ENCODE assay signal across 18 cellular contexts in genomic region chr19:41929536-41930071, GRCh38. TPM values are rescaled to one million over a fixed set of nuclear protein-coding genes. Genes with fewer than 3 reads are reported as not detected.
DNase-seq lines count a peak whose midpoint lies in the region; ATAC-seq, FAIRE-seq and TF ChIP-seq lines count a peak whose summit lies in the region.
"Had no signal": no experiment of that assay in that cellular context is flagged by ENCODE, and none has a peak within 500 bp of the region (broad histone marks: within the 10 kb centered on the region; RNA-seq: fewer than 3 reads in every experiment).

No MANE protein-coding gene starts in this region.

- H3K9me3 ChIP-seq in Karpas-422 (ENCODE audit: low read length) (no peaks in the 10 kb centered on the region), K562 (replicated peaks; ENCODE audit: control insufficient read depth, insufficient read depth, low read depth, low read length) (no peaks in the 10 kb centered on the region), neural progenitor cell (ENCODE audit: low read depth) (no peaks in the 10 kb centered on the region)
- H3K9me3 ChIP-seq: suprapubic skin had no signal

- H3K9ac ChIP-seq in Karpas-422 (ENCODE audit: low read length) (peak overlapping the region; percentile 91), K562 (ENCODE audit: insufficient read depth in 1 of 2, low read depth in 2 of 2, low read length in 2 of 2) (peak overlapping the region; percentile 89 to 93), neural progenitor cell (no peak overlapping the region)

- no peak for TF ChIP-seq POLR2A in K562 (conservative IDR thresholded peaks at IDR 0.05)

- in situ Hi-C loops in K562 (cut with MboI), result no loop called here

- H3K36me3 ChIP-seq in Karpas-422 (ENCODE audit: insufficient read depth, low read length) (no peaks in the 10 kb centered on the region), K562 (ENCODE audit: control insufficient read depth, insufficient read depth, low read length) (no peaks in the 10 kb centered on the region), neural progenitor cell (no peaks in the 10 kb centered on the region)
- H3K36me3 ChIP-seq: suprapubic skin had no signal

- no TSS peak for BruUV-seq in K562 (replicated peaks; lab: Mats Ljungman, UMichigan)

- FAIRE-seq in K562 (lab: Jason Lieb, UNC), result no peak
- FAIRE-seq: RCC 7860 had no signal

- 68% methylated on average over 11 of the region's 14 CpGs for WGBS in K562 (ENCODE audit: insufficient coverage, low coverage, missing lambda C conversion rate)

- H3K4me3 ChIP-seq in Karpas-422 (ENCODE audit: low read length) (peak overlapping the region; percentile 89), K562 (peak overlapping the region; percentile 59), neural progenitor cell (no peak overlapping the region)

- H3K27me3 ChIP-seq in Karpas-422 (ENCODE audit: low read length) (no peaks in the 10 kb centered on the region), K562 (ENCODE audit: control insufficient read depth in 2 of 2, insufficient read depth in 2 of 2, low read length in 2 of 2) (no peaks in the 10 kb centered on the region; a peak in 1 of 5 replicates), neural progenitor cell (peaks cover 100% of the 10 kb centered on the region)

- peak overlapping the region; percentile 72 for H3K27ac ChIP-seq in Karpas-422 (ENCODE audit: low read length)
- peak overlapping the region; percentile 92 for H3K27ac ChIP-seq in K562 (ENCODE audit: extremely low read depth, low read depth, low read length)
- H3K27ac ChIP-seq in neural progenitor cell, result no peak overlapping the region
- H3K27ac ChIP-seq: suprapubic skin had no signal

- intact Hi-C loops in activated CD8-positive, alpha-beta T cell treated with anti-CD3 and anti-CD28 coated beads for 36 hours (cut with micrococcal nuclease), result no loop called here
- intact Hi-C loops in K562 (cut with micrococcal nuclease), result no loop called here

- H3K9me2 ChIP-seq in Karpas-422 (replicated peaks; ENCODE audit: insufficient read depth, low read length), result no peaks in the 10 kb centered on the region

- POLR2A ChIA-PET in activated CD8-positive, alpha-beta T cell treated with anti-CD3 and anti-CD28 coated beads for 36 hours (lab: Charles Lee), result interaction anchor here (0.8 to 1.7 kb wide), 9 partner anchors 12 to 64 kb away, joined by 3 to 7 read pairs (median 4); no protein-coding TSS in a partner anchor
- POLR2A ChIA-PET in activated CD8-positive, alpha-beta T cell treated with anti-CD3 and anti-CD28 coated beads, Interleukin-2, amount 10 ng/mL, durations not matched to agents 7 days and 5 days (lab: Charles Lee), result interaction anchor here (0.7 to 1.4 kb wide), 4 partner anchors 11 to 69 kb away, joined by 3 read pairs; partner anchors contain the start of gene RPS19
- POLR2A ChIA-PET in K562 (lab: Yijun Ruan, JAX), result interaction anchor here (1.9 kb wide), 1 partner anchor 15 kb away, joined by 6 read pairs; no protein-coding TSS in a partner anchor

- peak overlapping the region; percentile 75 for H3K4me3 Mint-ChIP-seq in activated CD8-positive, alpha-beta T cell treated with anti-CD3 and anti-CD28 coated beads for 36 hours
- H3K4me3 Mint-ChIP-seq in activated CD8-positive, alpha-beta T cell treated with anti-CD3 and anti-CD28 coated beads, Interleukin-2, amount 10 ng/mL, durations not matched to agents 7 days and 5 days, result no peak overlapping the region
- H3K4me3 Mint-ChIP-seq in neural progenitor cell, result peak overlapping the region; percentile 77

- no peaks in the 10 kb centered on the region for H4K20me1 ChIP-seq in Karpas-422 (ENCODE audit: insufficient read depth, low read depth, low read length)
- no peaks in the 10 kb centered on the region for H4K20me1 ChIP-seq in K562 (replicated peaks; ENCODE audit: control insufficient read depth, insufficient read depth, low read length)
- peaks cover 43% of the 10 kb centered on the region for H4K20me1 ChIP-seq in neural progenitor cell (ENCODE audit: low read depth)

- H3K4me2 ChIP-seq in Karpas-422 (ENCODE audit: low read depth, low read length, poor library complexity, severe bottlenecking), result peak overlapping the region; percentile 94
- peak overlapping the region; percentile 98 for H3K4me2 ChIP-seq in K562 (ENCODE audit: insufficient read depth, low read length)
- H3K4me2 ChIP-seq in neural progenitor cell, result no peak overlapping the region

- no peak for TF ChIP-seq CTCF in activated CD8-positive, alpha-beta T cell treated with anti-CD3 and anti-CD28 coated beads for 36 hours (IDR thresholded peaks at IDR 0.05)
- TF ChIP-seq CTCF in K562 (IDR thresholded peaks at IDR 0.05 in 2 of 3, conservative IDR thresholded peaks at IDR 0.05 in 1 of 3; ENCODE audit: insufficient read depth in 2 of 3, low read depth in 1 of 3, low read length in 3 of 3) (no peak), neural progenitor cell (IDR thresholded peaks at IDR 0.05) (no peak)

- TF ChIP-seq EP300 in K562 (IDR thresholded peaks at IDR 0.05; ENCODE audit: low read length), result no peak

- H3F3A ChIP-seq in neural progenitor cell (ENCODE audit: low read depth), result peaks cover 26% of the 10 kb centered on the region

- no peaks in the 10 kb centered on the region for H3K36me3 Mint-ChIP-seq in activated CD8-positive, alpha-beta T cell treated with anti-CD3 and anti-CD28 coated beads for 36 hours (ENCODE audit: low read depth)
- no peaks in the 10 kb centered on the region for H3K36me3 Mint-ChIP-seq in activated CD8-positive, alpha-beta T cell treated with anti-CD3 and anti-CD28 coated beads, Interleukin-2, amount 10 ng/mL, durations not matched to agents 7 days and 5 days (ENCODE audit: low read depth)
- H3K36me3 Mint-ChIP-seq in neural progenitor cell, result no peaks in the 10 kb centered on the region

- no peak for DNase-seq in activated CD8-positive, alpha-beta T cell treated with anti-CD3 and anti-CD28 coated beads for 36 hours
- no peak for DNase-seq in activated CD8-positive, alpha-beta T cell treated with anti-CD3 and anti-CD28 coated beads, Interleukin-2, amount 10 ng/mL, durations not matched to agents 7 days and 5 days
- peak; percentile 60 for DNase-seq in Karpas-422
- DNase-seq in K562 (ENCODE audit: extremely low read depth in 1 of 4, low spot score in 3 of 4), result no peak
- no peak for DNase-seq in neural progenitor cell (ENCODE audit: low spot score)
- no peak for DNase-seq in NCI-H146 (lab: John Stamatoyannopoulos, UW)
- no peak for DNase-seq in NCI-H187 (lab: John Stamatoyannopoulos, UW)
- no peak for DNase-seq in DMS53 (lab: John Stamatoyannopoulos, UW)
- DNase-seq: ACHN; activated CD4-positive, CD25-positive, alpha-beta regulatory T cell treated with anti-CD3 and anti-CD28 coated beads, Interleukin-2, amount 50 U/mL, for 72 hours; foreskin fibroblast; NCI-H1930; NCI-H524 had no signal

- no peak for ATAC-seq in activated CD8-positive, alpha-beta T cell treated with anti-CD3 and anti-CD28 coated beads for 36 hours
- ATAC-seq in activated CD8-positive, alpha-beta T cell treated with anti-CD3 and anti-CD28 coated beads, Interleukin-2, amount 10 ng/mL, durations not matched to agents 7 days and 5 days, result no peak
- no peak for ATAC-seq in K562

- H3K9me3 Mint-ChIP-seq in activated CD8-positive, alpha-beta T cell treated with anti-CD3 and anti-CD28 coated beads for 36 hours, result no peaks in the 10 kb centered on the region
- no peaks in the 10 kb centered on the region for H3K9me3 Mint-ChIP-seq in activated CD8-positive, alpha-beta T cell treated with anti-CD3 and anti-CD28 coated beads, Interleukin-2, amount 10 ng/mL, durations not matched to agents 7 days and 5 days (ENCODE audit: insufficient read depth)
- no peaks in the 10 kb centered on the region for H3K9me3 Mint-ChIP-seq in neural progenitor cell

- no peak for TF ChIP-seq RAD21 in K562 (CRISPR knock-in tag; conservative IDR thresholded peaks at IDR 0.05 in 1 of 2, IDR thresholded peaks at IDR 0.05 in 1 of 2)

- no peak overlapping the region for H3K27ac Mint-ChIP-seq in activated CD8-positive, alpha-beta T cell treated with anti-CD3 and anti-CD28 coated beads for 36 hours
- no peak overlapping the region for H3K27ac Mint-ChIP-seq in activated CD8-positive, alpha-beta T cell treated with anti-CD3 and anti-CD28 coated beads, Interleukin-2, amount 10 ng/mL, durations not matched to agents 7 days and 5 days
- H3K27ac Mint-ChIP-seq in neural progenitor cell, result no peak overlapping the region

- H3K27me3 Mint-ChIP-seq in activated CD8-positive, alpha-beta T cell treated with anti-CD3 and anti-CD28 coated beads for 36 hours, result peaks cover 9% of the 10 kb centered on the region
- H3K27me3 Mint-ChIP-seq in activated CD8-positive, alpha-beta T cell treated with anti-CD3 and anti-CD28 coated beads, Interleukin-2, amount 10 ng/mL, durations not matched to agents 7 days and 5 days (ENCODE audit: low read depth), result peaks cover 34% of the 10 kb centered on the region
- peaks cover 53% of the 10 kb centered on the region for H3K27me3 Mint-ChIP-seq in neural progenitor cell (ENCODE audit: insufficient read depth, low read depth)

- H2AFZ ChIP-seq in Karpas-422 (ENCODE audit: low read length) (no peak overlapping the region), K562 (ENCODE audit: low read depth, low read length) (peak overlapping the region; percentile 92; the same call in 1 of the 2 replicates), neural progenitor cell (replicated peaks) (no peak overlapping the region)

- peaks cover 60% of the 10 kb centered on the region for H3K4me1 ChIP-seq in Karpas-422 (ENCODE audit: low read length)
- peaks cover 30 to 65% of the 10 kb centered on the region in 2 experiments for H3K4me1 ChIP-seq in K562 (replicated peaks in 1 of 2; ENCODE audit: control insufficient read depth in 2 of 2, insufficient read depth in 2 of 2, low read length in 2 of 2)
- H3K4me1 ChIP-seq in neural progenitor cell, result peaks cover 5% of the 10 kb centered on the region

- CTCF ChIA-PET in activated CD8-positive, alpha-beta T cell treated with anti-CD3 and anti-CD28 coated beads for 36 hours (lab: Charles Lee), result interaction anchor here (2.4 to 2.8 kb wide), 3 partner anchors 15 to 56 kb away, joined by 8 to 20 read pairs (median 11); no protein-coding TSS in a partner anchor
- CTCF ChIA-PET in activated CD8-positive, alpha-beta T cell treated with anti-CD3 and anti-CD28 coated beads, Interleukin-2, amount 10 ng/mL, durations not matched to agents 7 days and 5 days (lab: Charles Lee), result interaction anchor here (1.0 to 1.9 kb wide), 3 partner anchors 16 to 70 kb away, joined by 4 to 6 read pairs (median 6); partner anchors contain the start of gene RPS19
- CTCF ChIA-PET in K562 (lab: Yijun Ruan, JAX; ENCODE audit: low intra/inter-chr PET ratio), result no interaction called here

- no peaks in the 10 kb centered on the region for H3K9me1 ChIP-seq in K562 (ENCODE audit: control insufficient read depth, insufficient read depth, low read length)

- H3K79me2 ChIP-seq in Karpas-422 (ENCODE audit: low read length) (no peaks in the 10 kb centered on the region), K562 (ENCODE audit: control insufficient read depth, insufficient read depth, low read length) (peaks cover 8% of the 10 kb centered on the region; the same call in 2 of the 3 replicates), neural progenitor cell (ENCODE audit: low read depth) (no peaks in the 10 kb centered on the region)

- H3K4me1 Mint-ChIP-seq in activated CD8-positive, alpha-beta T cell treated with anti-CD3 and anti-CD28 coated beads for 36 hours (ENCODE audit: low read depth), result peaks cover 32% of the 10 kb centered on the region
- H3K4me1 Mint-ChIP-seq in activated CD8-positive, alpha-beta T cell treated with anti-CD3 and anti-CD28 coated beads, Interleukin-2, amount 10 ng/mL, durations not matched to agents 7 days and 5 days (ENCODE audit: low read depth), result peaks cover 26% of the 10 kb centered on the region
- H3K4me1 Mint-ChIP-seq in neural progenitor cell, result peaks cover 7% of the 10 kb centered on the region

RNA-seq across cellular contexts. Expression of gene ERFL, which starts 1.4 kb away (rescaled TPM):
- 1 to 10 TPM; 1.5 to 1.6 TPM for total RNA-seq in activated CD8-positive, alpha-beta T cell treated with anti-CD3 and anti-CD28 coated beads for 36 hours
- 1 to 10 TPM in 1 of 2 experiments, under 1 TPM in 1; 0.84 to 1.1 TPM for total RNA-seq in activated CD8-positive, alpha-beta T cell treated with anti-CD3 and anti-CD28 coated beads, Interleukin-2, amount 10 ng/mL, durations not matched to agents 7 days and 5 days
- total RNA-seq in Karpas-422 (2014; rRNA removed; shearing (Covaris generic); ENCODE audit: low replicate concordance), result 3.8 and 5.5 TPM in 2 replicates
- total RNA-seq in K562 (2011; cell fraction: chromatin; rRNA removed; ENCODE audit: low replicate concordance), result 0.63 and 1.7 TPM in 2 replicates
- 0.79 and 1.3 TPM in 2 replicates for total RNA-seq in K562 (2011; cell fraction: nucleolus; rRNA removed)
- total RNA-seq in K562 (2011; cell fraction: nucleoplasm; rRNA removed), result 0.73 and 1.1 TPM in 2 replicates
- total RNA-seq in K562 (2014; rRNA removed), result 0.16 and 0.32 TPM in 2 replicates
- 0.10 TPM in 1 of 2 replicates, not detected in the other for total RNA-seq in K562 (2014; rRNA removed; fragmentation: Illumina TruSeq; extraction: Trizol)
- total RNA-seq in K562 (2015; rRNA removed; fragmentation: Illumina TruSeq; extraction: Trizol), result 0.11 TPM in 1 of 2 replicates, not detected in the other
- 0.67 and 0.75 TPM in 2 replicates for total RNA-seq in K562 (2021)
- 0.07 and 0.32 TPM in 2 replicates for polyA plus RNA-seq in K562 (2011; rRNA removed)
- 0.22 and 0.25 TPM in 2 replicates for polyA plus RNA-seq in K562 (2011; cell fraction: cytosol; rRNA removed)
- 2.9 and 3.3 TPM in 2 replicates for polyA plus RNA-seq in K562 (2011; cell fraction: nucleus; rRNA removed)
- 0.76 and 0.94 TPM in 2 replicates for polyA plus RNA-seq in K562 (2012)
- polyA plus RNA-seq in K562 (2014; fragmentation: Illumina TruSeq; extraction: Trizol), result 0.31 and 0.50 TPM in 2 replicates
- not detected for polyA plus RNA-seq in K562 (2014; fragmentation: Nextera tagmentation; extraction: Ambion mirVana)
- polyA plus RNA-seq in K562 (2014; rRNA removed), result 0.31 and 0.33 TPM in 2 replicates
- not detected in 2 replicates for polyA minus RNA-seq in K562 (2011; rRNA and poly(A)+ RNA removed)
- not detected in 2 replicates for polyA minus RNA-seq in K562 (2011; cell fraction: cytosol; rRNA and poly(A)+ RNA removed)
- 0.40 and 0.67 TPM in 2 replicates for polyA minus RNA-seq in K562 (2011; cell fraction: nucleus; rRNA and poly(A)+ RNA removed)
- total RNA-seq in neural progenitor cell (ENCODE audit: low replicate concordance), result 0.22 and 0.65 TPM in 2 replicates
- total RNA-seq: liver, myocyte, renal cortical epithelial cell had no signal
- polyA plus RNA-seq: liver had no signal

RNA-seq across cellular contexts. Expression of gene RABAC1, which starts 29.5 kb away (rescaled TPM):
- 10 to 100 TPM; 49.6 to 52.4 TPM for total RNA-seq in activated CD8-positive, alpha-beta T cell treated with anti-CD3 and anti-CD28 coated beads for 36 hours
- 10 to 100 TPM; 63.0 to 63.4 TPM for total RNA-seq in activated CD8-positive, alpha-beta T cell treated with anti-CD3 and anti-CD28 coated beads, Interleukin-2, amount 10 ng/mL, durations not matched to agents 7 days and 5 days
- total RNA-seq in Karpas-422 (2014; rRNA removed; shearing (Covaris generic); ENCODE audit: low replicate concordance), result 270 and 367 TPM in 2 replicates
- 19.9 and 51.2 TPM in 2 replicates for total RNA-seq in K562 (2011; cell fraction: chromatin; rRNA removed; ENCODE audit: low replicate concordance)
- total RNA-seq in K562 (2011; cell fraction: nucleolus; rRNA removed), result 69.7 and 71.9 TPM in 2 replicates
- total RNA-seq in K562 (2011; cell fraction: nucleoplasm; rRNA removed), result 51.7 and 54.7 TPM in 2 replicates
- 24.5 and 32.7 TPM in 2 replicates for total RNA-seq in K562 (2014; rRNA removed)
- 2.5 and 4.6 TPM in 2 replicates for total RNA-seq in K562 (2014; rRNA removed; fragmentation: Illumina TruSeq; extraction: Trizol)
- 7.1 and 7.2 TPM in 2 replicates for total RNA-seq in K562 (2015; rRNA removed; fragmentation: Illumina TruSeq; extraction: Trizol)
- total RNA-seq in K562 (2021), result 23.2 and 24.0 TPM in 2 replicates
- 17.7 and 36.3 TPM in 2 replicates for polyA plus RNA-seq in K562 (2011; rRNA removed)
- polyA plus RNA-seq in K562 (2011; cell fraction: cytosol; rRNA removed), result 84.6 and 116 TPM in 2 replicates
- 38.9 and 57.8 TPM in 2 replicates for polyA plus RNA-seq in K562 (2011; cell fraction: nucleus; rRNA removed)
- polyA plus RNA-seq in K562 (2012), result 22.9 and 60.5 TPM in 2 replicates
- 2.4 and 7.8 TPM in 2 replicates for polyA plus RNA-seq in K562 (2014; fragmentation: Illumina TruSeq; extraction: Trizol)
- polyA plus RNA-seq in K562 (2014; fragmentation: Nextera tagmentation; extraction: Ambion mirVana), result 1 to 10 TPM; 5.2 to 9.3 TPM
- 28.1 and 44.0 TPM in 2 replicates for polyA plus RNA-seq in K562 (2014; rRNA removed)
- polyA minus RNA-seq in K562 (2011; rRNA and poly(A)+ RNA removed), result 8.2 and 10.6 TPM in 2 replicates
- 7.3 and 10.4 TPM in 2 replicates for polyA minus RNA-seq in K562 (2011; cell fraction: cytosol; rRNA and poly(A)+ RNA removed)
- 12.3 and 23.0 TPM in 2 replicates for polyA minus RNA-seq in K562 (2011; cell fraction: nucleus; rRNA and poly(A)+ RNA removed)
- total RNA-seq in neural progenitor cell (ENCODE audit: low replicate concordance), result 33.1 and 108 TPM in 2 replicates

RNA-seq across cellular contexts. Expression of gene ARHGEF1, which starts 46.6 kb away (rescaled TPM):
- total RNA-seq in activated CD8-positive, alpha-beta T cell treated with anti-CD3 and anti-CD28 coated beads for 36 hours, result 100 to 1,000 TPM; 307 to 308 TPM
- 100 to 1,000 TPM; 515 to 537 TPM for total RNA-seq in activated CD8-positive, alpha-beta T cell treated with anti-CD3 and anti-CD28 coated beads, Interleukin-2, amount 10 ng/mL, durations not matched to agents 7 days and 5 days
- 136 and 137 TPM in 2 replicates for total RNA-seq in Karpas-422 (2014; rRNA removed; shearing (Covaris generic); ENCODE audit: low replicate concordance)
- total RNA-seq in K562 (2011; cell fraction: chromatin; rRNA removed; ENCODE audit: low replicate concordance), result 190 and 355 TPM in 2 replicates
- total RNA-seq in K562 (2011; cell fraction: nucleolus; rRNA removed), result 134 and 150 TPM in 2 replicates
- total RNA-seq in K562 (2011; cell fraction: nucleoplasm; rRNA removed), result 174 and 273 TPM in 2 replicates
- total RNA-seq in K562 (2014; rRNA removed), result 56.7 and 79.1 TPM in 2 replicates
- 8.3 and 11.2 TPM in 2 replicates for total RNA-seq in K562 (2014; rRNA removed; fragmentation: Illumina TruSeq; extraction: Trizol)
- 27.1 and 27.5 TPM in 2 replicates for total RNA-seq in K562 (2015; rRNA removed; fragmentation: Illumina TruSeq; extraction: Trizol)
- 126 and 149 TPM in 2 replicates for total RNA-seq in K562 (2021)
- polyA plus RNA-seq in K562 (2011; rRNA removed), result 29.8 and 50.5 TPM in 2 replicates
- polyA plus RNA-seq in K562 (2011; cell fraction: cytosol; rRNA removed), result 56.0 and 95.1 TPM in 2 replicates
- polyA plus RNA-seq in K562 (2011; cell fraction: nucleus; rRNA removed), result 165 and 197 TPM in 2 replicates
- 74.3 and 126 TPM in 2 replicates for polyA plus RNA-seq in K562 (2012)
- 39.8 and 71.1 TPM in 2 replicates for polyA plus RNA-seq in K562 (2014; fragmentation: Illumina TruSeq; extraction: Trizol)
- 1 to 10 TPM; 1.9 to 4.4 TPM for polyA plus RNA-seq in K562 (2014; fragmentation: Nextera tagmentation; extraction: Ambion mirVana)
- polyA plus RNA-seq in K562 (2014; rRNA removed), result 86.0 and 112 TPM in 2 replicates
- 15.0 and 21.2 TPM in 2 replicates for polyA minus RNA-seq in K562 (2011; rRNA and poly(A)+ RNA removed)
- polyA minus RNA-seq in K562 (2011; cell fraction: cytosol; rRNA and poly(A)+ RNA removed), result 48.5 and 52.9 TPM in 2 replicates
- 38.0 and 42.7 TPM in 2 replicates for polyA minus RNA-seq in K562 (2011; cell fraction: nucleus; rRNA and poly(A)+ RNA removed)
- total RNA-seq in neural progenitor cell (ENCODE audit: low replicate concordance), result 10.9 and 25.2 TPM in 2 replicates

RNA-seq across cellular contexts. Expression of gene CD79A, which starts 52.5 kb away (rescaled TPM):
- total RNA-seq in activated CD8-positive, alpha-beta T cell treated with anti-CD3 and anti-CD28 coated beads for 36 hours, result 10 to 100 TPM; 19.3 to 21.0 TPM
- 10 to 100 TPM; 17.4 to 21.5 TPM for total RNA-seq in activated CD8-positive, alpha-beta T cell treated with anti-CD3 and anti-CD28 coated beads, Interleukin-2, amount 10 ng/mL, durations not matched to agents 7 days and 5 days
- total RNA-seq in Karpas-422 (2014; rRNA removed; shearing (Covaris generic); ENCODE audit: low replicate concordance), result 970 and 1,036 TPM in 2 replicates
- total RNA-seq in K562 (2011; cell fraction: chromatin; rRNA removed; ENCODE audit: low replicate concordance), result 0.23 TPM in 1 of 2 replicates, not detected in the other
- 0.33 and 0.53 TPM in 2 replicates for total RNA-seq in K562 (2011; cell fraction: nucleolus; rRNA removed)
- total RNA-seq in K562 (2011; cell fraction: nucleoplasm; rRNA removed), result not detected in 2 replicates
- not detected in 2 replicates for total RNA-seq in K562 (2014; rRNA removed)
- total RNA-seq in K562 (2014; rRNA removed; fragmentation: Illumina TruSeq; extraction: Trizol), result not detected in 2 replicates
- 0.11 and 0.19 TPM in 2 replicates for total RNA-seq in K562 (2015; rRNA removed; fragmentation: Illumina TruSeq; extraction: Trizol)
- total RNA-seq in K562 (2021), result 0.38 and 0.42 TPM in 2 replicates
- polyA plus RNA-seq in K562 (2011; rRNA removed), result 0.10 and 0.37 TPM in 2 replicates
- polyA plus RNA-seq in K562 (2011; cell fraction: cytosol; rRNA removed), result 0.42 and 0.46 TPM in 2 replicates
- polyA plus RNA-seq in K562 (2011; cell fraction: nucleus; rRNA removed), result 0.17 and 0.28 TPM in 2 replicates
- polyA plus RNA-seq in K562 (2012), result 0.21 and 0.30 TPM in 2 replicates
- 0.22 TPM in 1 of 2 replicates, not detected in the other for polyA plus RNA-seq in K562 (2014; fragmentation: Illumina TruSeq; extraction: Trizol)
- polyA plus RNA-seq in K562 (2014; fragmentation: Nextera tagmentation; extraction: Ambion mirVana), result under 1 TPM in 1 of 2 experiments, not detected in 1; 0.04 TPM
- 0.72 TPM in 1 of 2 replicates, not detected in the other for polyA plus RNA-seq in K562 (2014; rRNA removed)
- polyA minus RNA-seq in K562 (2011; rRNA and poly(A)+ RNA removed), result not detected in 2 replicates
- not detected in 2 replicates for polyA minus RNA-seq in K562 (2011; cell fraction: cytosol; rRNA and poly(A)+ RNA removed)
- polyA minus RNA-seq in K562 (2011; cell fraction: nucleus; rRNA and poly(A)+ RNA removed), result not detected in 2 replicates
- total RNA-seq in neural progenitor cell (ENCODE audit: low replicate concordance), result 0.11 and 0.25 TPM in 2 replicates
